8 cellular contexts compared by ENCODE assay signal in the genomic region with DNA sequence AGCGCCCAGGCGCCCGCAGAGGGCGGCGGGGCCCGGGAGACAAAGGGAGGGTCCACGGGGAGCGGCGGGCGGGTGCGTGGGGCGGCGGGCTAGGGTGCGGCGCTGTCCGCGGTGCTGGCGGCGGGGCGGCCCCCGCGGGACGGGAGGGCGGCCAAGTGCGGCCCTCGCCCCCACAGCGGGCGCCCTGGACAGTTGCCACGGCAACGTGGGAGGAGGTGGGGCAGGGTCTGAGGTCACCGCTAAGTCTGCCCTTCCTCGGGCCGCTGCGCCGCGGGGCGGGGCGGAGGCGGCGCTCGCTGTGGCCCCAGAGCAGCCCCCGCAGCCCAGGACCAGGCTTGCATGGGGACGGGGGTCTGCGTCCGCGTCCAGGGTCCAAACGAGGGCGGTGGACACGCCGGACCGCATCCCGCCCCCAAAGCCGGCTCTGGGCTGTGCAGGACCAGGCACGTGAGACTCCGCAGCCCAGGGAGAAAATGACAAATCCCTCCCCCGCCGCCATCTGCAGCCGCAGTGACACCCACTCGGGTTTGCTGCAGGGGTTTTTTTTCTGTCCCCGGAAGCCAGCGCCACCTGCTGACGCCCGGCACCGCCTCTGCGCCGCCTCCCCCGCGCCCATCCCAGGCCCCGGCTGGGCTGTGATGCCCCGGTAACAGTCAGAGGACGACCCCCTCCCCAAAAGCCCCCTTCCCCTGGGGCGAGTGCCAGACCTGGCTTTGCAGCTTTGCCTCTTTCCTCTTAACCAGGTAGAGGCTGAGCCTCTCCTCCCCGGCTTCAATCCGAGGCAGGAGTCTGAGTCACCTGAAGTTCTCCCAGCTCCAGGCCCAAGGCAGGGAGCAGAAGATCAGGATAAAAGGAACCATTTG. TPM values are rescaled to one million over a fixed set of nuclear protein-coding genes. Genes with fewer than 3 reads are reported as not detected.
A peak's percentile ranks its signal among the peaks of the same experiment; 100 is the strongest.
DNase-seq lines count a peak whose midpoint lies in the region; ATAC-seq and TF ChIP-seq lines count a peak whose summit lies in the region.

No MANE protein-coding gene starts in this region.

- TF ChIP-seq CTCF in DOHH2 (IDR thresholded peaks at IDR 0.05; ENCODE audit: low read depth, low read length, poor library complexity, severe bottlenecking): peak; percentile 79
- TF ChIP-seq CTCF in endothelial cell (IDR thresholded peaks at IDR 0.05; ENCODE audit: unreplicated experiment): no peak

- H3K27me3 ChIP-seq in DOHH2 (ENCODE audit: control insufficient read depth, low read length) (peaks cover 42% of the 10 kb centered on the region), right cardiac atrium (ENCODE audit: control insufficient read depth, insufficient read depth) (no peaks in the 10 kb centered on the region)

- intact Hi-C loops in right cardiac atrium (cut with DNase I): loop anchor here in 1 of 4 donors (10.0 kb wide), 1 partner anchor 124 kb away; no protein-coding TSS in a partner anchor

- no peak overlapping the region for H3K4me3 Mint-ChIP-seq in activated naive CD4-positive, alpha-beta T cell treated with anti-CD3 and anti-CD28 coated beads, Interleukin-2, amount 10 ng/mL, durations not matched to agents 7 days and 5 days
- no peak overlapping the region for H3K4me3 Mint-ChIP-seq in endothelial cell (ENCODE audit: unreplicated experiment)

- no peaks in the 10 kb centered on the region for H3K36me3 Mint-ChIP-seq in activated naive CD4-positive, alpha-beta T cell treated with anti-CD3 and anti-CD28 coated beads, Interleukin-2, amount 10 ng/mL, durations not matched to agents 7 days and 5 days
- no peaks in the 10 kb centered on the region for H3K36me3 Mint-ChIP-seq in endothelial cell (ENCODE audit: low read depth, unreplicated experiment)

- H3K9me3 ChIP-seq in DOHH2 (ENCODE audit: control insufficient read depth, insufficient read depth, low read length): no peaks in the 10 kb centered on the region
- H3K9me3 ChIP-seq in right cardiac atrium (ENCODE audit: control insufficient read depth, low read length): no peaks in the 10 kb centered on the region

- no peaks in the 10 kb centered on the region for H4K20me1 ChIP-seq in DOHH2 (ENCODE audit: control insufficient read depth, insufficient read depth, low read depth, low read length)

- CTCF ChIA-PET in activated naive CD4-positive, alpha-beta T cell treated with anti-CD3 and anti-CD28 coated beads, Interleukin-2, amount 10 ng/mL, durations not matched to agents 7 days and 5 days (lab: Charles Lee): interaction anchor here (1.0 to 1.4 kb wide), 2 partner anchors 126 to 207 kb away, joined by 3 to 4 read pairs; no protein-coding TSS in a partner anchor

- H3F3A ChIP-seq in DOHH2 (ENCODE audit: control insufficient read depth, insufficient read depth): no peaks in the 10 kb centered on the region

- H3K4me1 Mint-ChIP-seq in activated naive CD4-positive, alpha-beta T cell treated with anti-CD3 and anti-CD28 coated beads, Interleukin-2, amount 10 ng/mL, durations not matched to agents 7 days and 5 days: peaks cover 7% of the 10 kb centered on the region
- H3K4me1 Mint-ChIP-seq in endothelial cell (ENCODE audit: unreplicated experiment): peaks cover 5% of the 10 kb centered on the region

- peak overlapping the region; percentile 65 for H3K27ac Mint-ChIP-seq in activated naive CD4-positive, alpha-beta T cell treated with anti-CD3 and anti-CD28 coated beads, Interleukin-2, amount 10 ng/mL, durations not matched to agents 7 days and 5 days
- no peak overlapping the region for H3K27ac Mint-ChIP-seq in endothelial cell (ENCODE audit: unreplicated experiment)

- H3K27ac ChIP-seq in DOHH2 (ENCODE audit: low read depth, low read length): no peak overlapping the region
- no peak overlapping the region for H3K27ac ChIP-seq in right cardiac atrium (ENCODE audit: low read length)

- DNase-seq in SHP77 treated with DMSO at 0.1 percent for 48 hours (lab: John Stamatoyannopoulos, UW) (peak; percentile 36), right cardiac atrium (peak; percentile 29 to 75 (median 67)), endothelial cell (ENCODE audit: low spot score) (no peak)
- peak; percentile 72 for DNase-seq in activated naive CD4-positive, alpha-beta T cell treated with anti-CD3 and anti-CD28 coated beads, Interleukin-2, amount 10 ng/mL, durations not matched to agents 7 days and 5 days
- DNase-seq in stimulated activated CD4-positive, alpha-beta T cell treated with anti-CD3 and anti-CD28 coated beads, Interleukin-12 subunit alpha, Interleukin-12 subunit beta, amount 100 ng/mL, for 24 hours (ENCODE audit: low read depth in 2 of 2): peak; percentile 31 to 66

- no peaks in the 10 kb centered on the region for H3K36me3 ChIP-seq in DOHH2 (ENCODE audit: control insufficient read depth, low read length)

- no peaks in the 10 kb centered on the region for H3K79me2 ChIP-seq in DOHH2 (ENCODE audit: control insufficient read depth, low read length)

- no peaks in the 10 kb centered on the region for H3K9me3 Mint-ChIP-seq in activated naive CD4-positive, alpha-beta T cell treated with anti-CD3 and anti-CD28 coated beads, Interleukin-2, amount 10 ng/mL, durations not matched to agents 7 days and 5 days
- no peaks in the 10 kb centered on the region for H3K9me3 Mint-ChIP-seq in endothelial cell (ENCODE audit: unreplicated experiment)

- H3K4me2 ChIP-seq in DOHH2 (ENCODE audit: low read length): peak overlapping the region; percentile 61

- ATAC-seq in HG03442 (IDR thresholded peaks at IDR 0.05; ENCODE audit: unreplicated experiment): peak; percentile 48
- ATAC-seq in right cardiac atrium: peak in 1 of 2 donors; percentile 16
- no peak for ATAC-seq in HG03139 (IDR thresholded peaks at IDR 0.05; ENCODE audit: unreplicated experiment)

- H3K4me3 ChIP-seq in DOHH2 (ENCODE audit: low read length) (peak overlapping the region; percentile 48), right cardiac atrium (ENCODE audit: low read length) (peak overlapping the region; percentile 33)

- peaks cover 9% of the 10 kb centered on the region; the same call in 1 of the 2 replicates for H3K4me1 ChIP-seq in DOHH2 (ENCODE audit: control insufficient read depth, low read length)
- H3K4me1 ChIP-seq in right cardiac atrium (ENCODE audit: control insufficient read depth, insufficient read depth, low read length): no peaks in the 10 kb centered on the region

- WGBS in right cardiac atrium: 2% methylated on average over 74 of the region's 74 CpGs

- H3K27me3 Mint-ChIP-seq in activated naive CD4-positive, alpha-beta T cell treated with anti-CD3 and anti-CD28 coated beads, Interleukin-2, amount 10 ng/mL, durations not matched to agents 7 days and 5 days: peaks cover 90% of the 10 kb centered on the region
- peaks cover 17% of the 10 kb centered on the region for H3K27me3 Mint-ChIP-seq in endothelial cell (ENCODE audit: unreplicated experiment)

- H3K9me2 ChIP-seq in DOHH2 (replicated peaks; ENCODE audit: control insufficient read depth, low read length): no peaks in the 10 kb centered on the region

RNA-seq across cellular contexts. Expression of a gene that starts 36.8 kb away (rescaled TPM):
- 10 to 100 TPM; 23.0 to 27.6 (median 25.2) TPM for total RNA-seq in right cardiac atrium
- polyA plus RNA-seq in right cardiac atrium: 15.3 TPM
- total RNA-seq in endothelial cell (ENCODE audit: unreplicated experiment): 62.1 TPM

RNA-seq across cellular contexts. Expression of a gene that starts 56.6 kb away (rescaled TPM):
- total RNA-seq in right cardiac atrium (not detected), endothelial cell (ENCODE audit: unreplicated experiment) (not detected)
- polyA plus RNA-seq in right cardiac atrium: not detected
